In genomic region chr17:35856603-35857002, GRCh38 we compare ENCODE assay signal across 18 cellular contexts. TPM values are rescaled to one million over a fixed set of nuclear protein-coding genes. Genes with fewer than 3 reads are reported as not detected.
A peak's percentile ranks its signal among the peaks of the same experiment; 100 is the strongest.
DNase-seq lines count a peak whose midpoint lies in the region; ATAC-seq and TF ChIP-seq lines count a peak whose summit lies in the region.
"Had no signal": no experiment of that assay in that cellular context is flagged by ENCODE, and none has a peak within 500 bp of the region (broad histone marks: within the 10 kb centered on the region; RNA-seq: fewer than 3 reads in every experiment).

No MANE protein-coding gene starts in this region.

- no peak overlapping the region for H4K91ac ChIP-seq in H9 (ENCODE audit: insufficient read length, low read depth, low read length)

- H4K20me1 ChIP-seq in H9 (ENCODE audit: control insufficient read depth, insufficient read depth, insufficient read length) = no peaks in the 10 kb centered on the region

- peaks cover 11% of the 10 kb centered on the region for H3K4me1 Mint-ChIP-seq in CD8-positive, alpha-beta T cell (ENCODE audit: low read depth)
- H3K4me1 Mint-ChIP-seq in H9 (peaks cover 0 to 8% of the 10 kb centered on the region in 2 experiments; a peak in 2 of 4 replicates), nephron progenitor cell (peaks cover 64% of the 10 kb centered on the region)
- H3K4me1 Mint-ChIP-seq in activated T-helper 17 cell treated with anti-CD3 and anti-CD28 coated beads, Interleukin-2, amount 50 U/mL, for 72 hours = peaks cover 5% of the 10 kb centered on the region
- H3K4me1 Mint-ChIP-seq: B cell had no signal

- TF ChIP-seq CTCF in CD8-positive, alpha-beta T cell (IDR thresholded peaks at IDR 0.05) = no peak
- TF ChIP-seq CTCF in H9 (conservative IDR thresholded peaks at IDR 0.05) (no peak), nephron progenitor cell (IDR thresholded peaks at IDR 0.05) (no peak), right lobe of liver (IDR thresholded peaks at IDR 0.05) (no peak)

- no peak overlapping the region for H3T11ph ChIP-seq in H9 (ENCODE audit: low read length)

- no peaks in the 10 kb centered on the region for H3K79me1 ChIP-seq in H9 (ENCODE audit: insufficient read depth, low read depth, low read length, poor library complexity, severe bottlenecking)

- no peaks in the 10 kb centered on the region for H3K79me2 ChIP-seq in H9 (ENCODE audit: insufficient read depth, low read length)

- no CpG with 5 or more reads among the region's 2 CpGs for WGBS in H9 (ENCODE audit: extremely low coverage, insufficient read length, low lambda C conversion rate)
- WGBS in right lobe of liver (ENCODE audit: insufficient coverage, low coverage, low lambda C conversion rate, missing lambda C conversion rate) = 90% methylated on average over 2 of the region's 2 CpGs

- no peak overlapping the region for H4K8ac ChIP-seq in H9 (replicated peaks; ENCODE audit: insufficient read length, low read depth, low read length)

- H3K4me3 Mint-ChIP-seq in CD8-positive, alpha-beta T cell = no peak overlapping the region
- H3K4me3 Mint-ChIP-seq in H9 (no peak overlapping the region), nephron progenitor cell (peak overlapping the region; percentile 6)
- H3K4me3 Mint-ChIP-seq in activated T-helper 17 cell treated with anti-CD3 and anti-CD28 coated beads, Interleukin-2, amount 50 U/mL, for 72 hours = no peak overlapping the region
- H3K4me3 Mint-ChIP-seq: B cell; CD4-positive, alpha-beta T cell; HFFc6 had no signal

- peak overlapping the region; percentile 66 for H3K27ac Mint-ChIP-seq in CD8-positive, alpha-beta T cell
- H3K27ac Mint-ChIP-seq in H9 (peak overlapping the region in 2 of 3 experiments; percentile 23 to 87; a peak in 4 of 7 replicates), nephron progenitor cell (peak overlapping the region; percentile 62)
- H3K27ac Mint-ChIP-seq in activated T-helper 17 cell treated with anti-CD3 and anti-CD28 coated beads, Interleukin-2, amount 50 U/mL, for 72 hours = peak overlapping the region; percentile 40
- H3K27ac Mint-ChIP-seq: B cell; CD4-positive, alpha-beta T cell; HFFc6 had no signal

- H2AK5ac ChIP-seq in H9 (ENCODE audit: insufficient read length, low read length) = no peak overlapping the region

- CTCF ChIA-PET in CD8-positive, alpha-beta T cell (lab: Charles Lee) = interaction anchor here (1.2 to 1.9 kb wide), 5 partner anchors 10 to 216 kb away, joined by 3 to 5 read pairs (median 4); no protein-coding TSS in a partner anchor

- no peaks in the 10 kb centered on the region for H3K4me1 ChIP-seq in CD8-positive, alpha-beta T cell (ENCODE audit: insufficient read depth, low read length)
- H3K4me1 ChIP-seq in H9 (ENCODE audit: insufficient read depth, low read length) (no peaks in the 10 kb centered on the region), right lobe of liver (no peaks in the 10 kb centered on the region)

- intact Hi-C loops in CD8-positive, alpha-beta T cell (cut with DNase I, micrococcal nuclease) = loop anchor here in 1 of 2 experiments (10.0 kb wide), 1 partner anchor 218 kb away; no protein-coding TSS in a partner anchor
- intact Hi-C loops in right lobe of liver (cut with DNase I) = no loop called here

- no peak overlapping the region for H3K27ac ChIP-seq in CD8-positive, alpha-beta T cell (ENCODE audit: low read depth, low read length)
- H3K27ac ChIP-seq in H9 (ENCODE audit: insufficient read length, low read depth, low read length) (no peak overlapping the region), right lobe of liver (no peak overlapping the region)

- no peak overlapping the region for H2BK12ac ChIP-seq in H9 (ENCODE audit: insufficient read length, low read depth, low read length)

- H3K27me3 Mint-ChIP-seq in CD8-positive, alpha-beta T cell (ENCODE audit: low read depth) = no peaks in the 10 kb centered on the region
- no peaks in the 10 kb centered on the region for H3K27me3 Mint-ChIP-seq in H9 (ENCODE audit: low read depth)
- no peaks in the 10 kb centered on the region for H3K27me3 Mint-ChIP-seq in activated T-helper 17 cell treated with anti-CD3 and anti-CD28 coated beads, Interleukin-2, amount 50 U/mL, for 72 hours
- H3K27me3 Mint-ChIP-seq in nephron progenitor cell (ENCODE audit: low read depth, poor library complexity) = peaks cover 6% of the 10 kb centered on the region
- H3K27me3 Mint-ChIP-seq: B cell; CD4-positive, alpha-beta T cell had no signal

- no peaks in the 10 kb centered on the region for H3K23me2 ChIP-seq in H9 (ENCODE audit: insufficient read length, low read depth, low read length, poor library complexity, severe bottlenecking)

- H3K36me3 ChIP-seq in CD8-positive, alpha-beta T cell (ENCODE audit: insufficient read depth, low read length) = no peaks in the 10 kb centered on the region
- no peaks in the 10 kb centered on the region for H3K36me3 ChIP-seq in right lobe of liver

- no peak overlapping the region for H3K18ac ChIP-seq in H9 (ENCODE audit: insufficient read length, low read depth, low read length)

- no peaks in the 10 kb centered on the region for H3K9me3 ChIP-seq in CD8-positive, alpha-beta T cell (ENCODE audit: low read length)
- H3K9me3 ChIP-seq in H9 (ENCODE audit: control insufficient read depth, low read depth, low read length) (no peaks in the 10 kb centered on the region), right lobe of liver (no peaks in the 10 kb centered on the region)

- H3K9ac ChIP-seq in H9 (ENCODE audit: extremely low read depth, insufficient read length, low read length) = no peak overlapping the region

- H3K9me3 Mint-ChIP-seq in CD8-positive, alpha-beta T cell = no peaks in the 10 kb centered on the region
- no peaks in the 10 kb centered on the region for H3K9me3 Mint-ChIP-seq in H9
- no peaks in the 10 kb centered on the region for H3K9me3 Mint-ChIP-seq in activated T-helper 17 cell treated with anti-CD3 and anti-CD28 coated beads, Interleukin-2, amount 50 U/mL, for 72 hours
- no peaks in the 10 kb centered on the region for H3K9me3 Mint-ChIP-seq in nephron progenitor cell
- H3K9me3 Mint-ChIP-seq: CD4-positive, alpha-beta T cell; HFFc6 had no signal

- ATAC-seq in CD8-positive, alpha-beta T cell = no peak
- peak; percentile 83 for ATAC-seq in activated T-helper 17 cell treated with anti-CD3 and anti-CD28 coated beads, Interleukin-2, amount 50 U/mL, for 72 hours (replicated peaks)
- ATAC-seq in right lobe of liver (no peak), HG03159 (IDR thresholded peaks at IDR 0.05; ENCODE audit: unreplicated experiment) (no peak), GM18498 (IDR thresholded peaks at IDR 0.05; ENCODE audit: unreplicated experiment) (no peak)

- H3K56ac ChIP-seq in H9 (ENCODE audit: insufficient read length, low read depth, low read length) = no peak overlapping the region

- no peak overlapping the region for H2AFZ ChIP-seq in H9 (ENCODE audit: low read length)

- H3K4me3 ChIP-seq in CD8-positive, alpha-beta T cell (ENCODE audit: low read depth, low read length) = no peak overlapping the region
- H3K4me3 ChIP-seq in right lobe of liver = no peak overlapping the region

- no peak overlapping the region for H3K4me2 ChIP-seq in H9 (ENCODE audit: insufficient read depth, insufficient read length, low read length)

- H4K5ac ChIP-seq in H9 (ENCODE audit: insufficient read length, low read depth, low read length) = no peak overlapping the region

- no peak overlapping the region for H2BK20ac ChIP-seq in H9 (ENCODE audit: low read depth, low read length, poor library complexity, severe bottlenecking)

- H2BK120ac ChIP-seq in H9 (ENCODE audit: low read depth, low read length, poor library complexity, severe bottlenecking) = no peak overlapping the region

- no peak for DNase-seq in CD8-positive, alpha-beta T cell
- DNase-seq in H9 (no peak), nephron progenitor cell (no peak), right lobe of liver (no peak)
- DNase-seq: CD4-positive, alpha-beta T cell; HFFc6; Kasumi-1; NCI-H1417; NCI-H1930; NCI-H2171; NCI-H82 had no signal

- no peak for TF ChIP-seq POLR2A in right lobe of liver (IDR thresholded peaks at IDR 0.05)

- H3K23ac ChIP-seq in H9 (ENCODE audit: insufficient read length, low read depth, low read length) = no peak overlapping the region

- POLR2A ChIA-PET in CD8-positive, alpha-beta T cell (lab: Charles Lee) = interaction anchor here (1.2 to 4.1 kb wide), 3 partner anchors 12 to 30 kb away, joined by 7 to 18 read pairs (median 9); partner anchors contain the start of gene HEATR9

- H3K36me3 Mint-ChIP-seq in CD8-positive, alpha-beta T cell = peaks cover 19% of the 10 kb centered on the region
- H3K36me3 Mint-ChIP-seq in H9 (ENCODE audit: insufficient read depth in 1 of 3, low read depth in 3 of 3) (peaks cover 2 to 6% (median 5%) of the 10 kb centered on the region in 3 experiments; a peak in 4 of 7 replicates), nephron progenitor cell (ENCODE audit: low read depth) (peaks cover 16% of the 10 kb centered on the region)
- peaks cover 16% of the 10 kb centered on the region for H3K36me3 Mint-ChIP-seq in activated T-helper 17 cell treated with anti-CD3 and anti-CD28 coated beads, Interleukin-2, amount 50 U/mL, for 72 hours (ENCODE audit: low read depth)

- no peak overlapping the region for H3K14ac ChIP-seq in H9 (ENCODE audit: insufficient read depth, low read length)

- H2BK5ac ChIP-seq in H9 (ENCODE audit: insufficient read length, low read length) = no peak overlapping the region

- no peak overlapping the region for H2BK15ac ChIP-seq in H9 (ENCODE audit: low read depth, low read length)

- no peaks in the 10 kb centered on the region for H3K27me3 ChIP-seq in CD8-positive, alpha-beta T cell (ENCODE audit: insufficient read depth, low read length)
- no peaks in the 10 kb centered on the region for H3K27me3 ChIP-seq in H9 (ENCODE audit: insufficient read depth, low read length)
- H3K27me3 ChIP-seq in right lobe of liver = no peaks in the 10 kb centered on the region

- H3K4ac ChIP-seq in H9 (ENCODE audit: low read depth, low read length) = no peak overlapping the region

RNA-seq across cellular contexts. Expression of gene HEATR9, which starts 12.1 kb away (rescaled TPM):
- 1 to 10 TPM; 2.1 to 2.5 TPM for total RNA-seq in CD8-positive, alpha-beta T cell
- total RNA-seq in H9 (2021) (not detected in 2 replicates), right lobe of liver (not detected)
- under 1 TPM in 1 of 2 donors, not detected in 1; 0.24 TPM for total RNA-seq in activated T-helper 17 cell treated with anti-CD3 and anti-CD28 coated beads, Interleukin-2, amount 50 U/mL, for 72 hours
- total RNA-seq: B cell, Daoy, H1, HFFc6, NCI-H460 had no signal

RNA-seq across cellular contexts. Expression of gene CCL5, which starts 23.6 kb away (rescaled TPM):
- total RNA-seq in CD8-positive, alpha-beta T cell = 100 to 1,000 TPM; 398 to 442 TPM
- not detected in 2 replicates for total RNA-seq in H9 (2021)
- total RNA-seq in activated T-helper 17 cell treated with anti-CD3 and anti-CD28 coated beads, Interleukin-2, amount 50 U/mL, for 72 hours = 10 to 100 TPM; 17.2 to 22.5 TPM
- total RNA-seq in right lobe of liver = 1 to 10 TPM in 5 of 6 experiments, under 1 TPM in 1; 0.53 to 3.4 (median 2.5) TPM
- total RNA-seq: H1, NCI-H460 had no signal

RNA-seq across cellular contexts. Expression of gene TAF15, which starts 47.3 kb away (rescaled TPM):
- 100 to 1,000 TPM; 118 to 121 TPM for total RNA-seq in CD8-positive, alpha-beta T cell
- total RNA-seq in H9 (2021) (290 and 304 TPM in 2 replicates), right lobe of liver (10 to 100 TPM; 41.3 to 75.8 (median 65.4) TPM)
- 100 to 1,000 TPM; 240 to 282 TPM for total RNA-seq in activated T-helper 17 cell treated with anti-CD3 and anti-CD28 coated beads, Interleukin-2, amount 50 U/mL, for 72 hours

Comparison
In these comparisons a context has a peak if more than half of its experiments do, and no peak if none do; other contexts are left out.
1. RNA of gene CCL5, which starts 23.6 kb away (total RNA-seq): 398 to 442 TPM in CD8-positive, alpha-beta T cell; 17.2 to 22.5 TPM in activated T-helper 17 cell treated with anti-CD3 and anti-CD28 coated beads, Interleukin-2, amount 50 U/mL, for 72 hours, 0.53 to 3.4 TPM in right lobe of liver and not detected in H9; every median in the first group is over 10 times any median in the second.
2. Peak in every context shown above with its lines, with median percentiles within 50 percentile points of each other: H3K27ac Mint-ChIP-seq.